Comparison of ENCODE assay signal across 14 cellular contexts in the genomic region with DNA sequence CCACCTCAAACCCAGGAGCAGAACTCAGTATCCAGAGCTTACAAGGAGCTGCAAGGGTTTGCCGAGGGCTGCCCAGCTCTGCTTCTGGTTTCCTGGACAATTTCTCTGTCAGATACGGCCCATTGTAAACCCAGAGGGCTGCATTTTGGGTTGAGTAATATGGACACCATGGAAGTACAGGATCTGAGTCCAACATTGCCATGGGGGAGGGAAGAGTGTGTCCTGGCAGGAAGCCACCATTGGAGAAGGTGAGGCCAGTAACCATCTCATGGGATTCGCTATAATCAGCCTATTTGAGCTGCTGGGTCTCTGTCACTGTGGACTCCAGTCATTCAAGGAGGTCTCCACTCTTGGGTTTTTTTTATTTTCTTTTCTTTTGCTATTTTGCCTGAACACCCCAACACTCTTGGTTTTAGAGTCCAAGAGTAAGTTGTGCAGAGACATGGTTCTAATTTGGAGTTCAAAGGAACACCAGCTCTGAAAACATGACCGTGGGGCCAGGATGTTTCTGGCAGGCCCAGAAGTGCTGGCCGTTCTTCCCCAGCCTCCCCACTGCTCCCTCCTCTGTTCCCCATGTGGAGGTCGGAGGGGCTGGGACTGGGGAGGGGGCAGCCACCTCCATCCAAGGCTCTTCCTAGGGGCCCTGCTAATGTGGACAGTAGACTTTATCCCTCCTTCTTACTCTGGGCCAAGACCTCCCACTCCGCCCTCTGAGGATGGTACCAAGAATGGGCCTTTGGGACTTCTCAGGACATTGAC. TPM values are rescaled to one million over a fixed set of nuclear protein-coding genes. Genes with fewer than 3 reads are reported as not detected.
A peak's percentile ranks its signal among the peaks of the same experiment; 100 is the strongest.
DNase-seq lines count a peak whose midpoint lies in the region; ATAC-seq and TF ChIP-seq lines count a peak whose summit lies in the region.
"Had no signal": no experiment of that assay in that cellular context is flagged by ENCODE, and none has a peak within 500 bp of the region (broad histone marks: within the 10 kb centered on the region; RNA-seq: fewer than 3 reads in every experiment).

No MANE protein-coding gene starts in this region.

- peaks cover 9 to 18% of the 10 kb centered on the region in 2 donors for H3K4me1 ChIP-seq in mucosa of rectum (ENCODE audit: control insufficient read depth in 2 of 2, insufficient read depth in 2 of 2, low read length in 2 of 2)

- H3K27me3 ChIP-seq in dorsolateral prefrontal cortex (no peaks in the 10 kb centered on the region), mucosa of rectum (ENCODE audit: control insufficient read depth in 2 of 2, insufficient read depth in 2 of 2, low read length in 2 of 2) (no peaks in the 10 kb centered on the region)

- no peak for TF ChIP-seq CTCF in dorsolateral prefrontal cortex (IDR thresholded peaks at IDR 0.05 in 54 of 56, conservative IDR thresholded peaks at IDR 0.05 in 2 of 56; ENCODE audit: low read depth in 1 of 56, partially characterized antibody in 56 of 56)

- peak overlapping the region; percentile 84 to 100 (median 96) for H3K27ac ChIP-seq in dorsolateral prefrontal cortex
- H3K27ac ChIP-seq in mucosa of rectum (ENCODE audit: low read depth in 2 of 2, low read length in 2 of 2) = peak overlapping the region; percentile 67 to 70

- no peaks in the 10 kb centered on the region for H3K36me3 ChIP-seq in mucosa of rectum (ENCODE audit: control insufficient read depth in 2 of 2, insufficient read depth in 2 of 2, low read length in 2 of 2)

- no peaks in the 10 kb centered on the region for H3K9me3 ChIP-seq in mucosa of rectum (ENCODE audit: control insufficient read depth in 2 of 2, low read length in 2 of 2)

- H3K9ac ChIP-seq in mucosa of rectum (ENCODE audit: low read depth in 1 of 2, low read length in 2 of 2) = no peak overlapping the region

- peak overlapping the region in 1 of 59 donors; percentile 5 for H3K4me3 ChIP-seq in dorsolateral prefrontal cortex
- no peak overlapping the region for H3K4me3 ChIP-seq in mucosa of rectum (ENCODE audit: low read length in 2 of 2)

- DNase-seq in RPMI7951 (ENCODE audit: low read depth) (peak; percentile 24), dorsolateral prefrontal cortex (no peak), superior temporal gyrus (ENCODE audit: extremely low spot score) (peak; percentile 23), HuH-7 (ENCODE audit: low spot score) (no peak), 8988T (no peak), NCI-H128 (lab: John Stamatoyannopoulos, UW; ENCODE audit: unreplicated experiment) (no peak)
- DNase-seq: activated CD4-positive, CD25-positive, alpha-beta regulatory T cell; CD8-positive, alpha-beta T cell; Karpas-422; naive B cell; stimulated activated CD4-positive, alpha-beta T cell treated with anti-CD3 and anti-CD28 coated beads, Interleukin-2, amount 100 ng/mL, for 48 hours; stimulated activated naive CD8-positive, alpha-beta T cell treated with anti-CD3 and anti-CD28 coated beads, Interleukin-15, amount 100 ng/mL, for 72 hours had no signal

- no peak for TF ChIP-seq POLR2A in GM18505 (IDR thresholded peaks at IDR 0.05; ENCODE audit: borderline replicate concordance, extremely low read depth, insufficient read depth, insufficient read length)

- ATAC-seq in GM18505 (IDR thresholded peaks at IDR 0.05; ENCODE audit: unreplicated experiment) = no peak
- ATAC-seq: CD8-positive, alpha-beta T cell; stimulated activated naive CD8-positive, alpha-beta T cell treated with anti-CD3 and anti-CD28 coated beads, Interleukin-15, amount 100 ng/mL, for 72 hours had no signal

- intact Hi-C loops in dorsolateral prefrontal cortex (cut with DNase I) = no loop called here

RNA-seq across cellular contexts. Expression of gene CHST3, which starts 46.2 kb away (rescaled TPM):
- 9.4 and 14.5 TPM in 2 replicates for total RNA-seq in RPMI7951 (2014; rRNA removed; shearing (Covaris generic))
- total RNA-seq in dorsolateral prefrontal cortex = 10 to 100 TPM in 108 of 120 experiments, 1 to 10 TPM in 12; 7.0 to 62.9 (median 19.6) TPM
- total RNA-seq: CD8-positive, alpha-beta T cell had no signal

Comparison
In these comparisons a context has a peak if more than half of its experiments do, and no peak if none do; other contexts are left out.
1. DNase-seq: peak in RPMI7951 (single experiment) and superior temporal gyrus (single experiment); none in dorsolateral prefrontal cortex (0 of 10), HuH-7 (single experiment), 8988T (single experiment) and NCI-H128 (single experiment).